In the genomic region with DNA sequence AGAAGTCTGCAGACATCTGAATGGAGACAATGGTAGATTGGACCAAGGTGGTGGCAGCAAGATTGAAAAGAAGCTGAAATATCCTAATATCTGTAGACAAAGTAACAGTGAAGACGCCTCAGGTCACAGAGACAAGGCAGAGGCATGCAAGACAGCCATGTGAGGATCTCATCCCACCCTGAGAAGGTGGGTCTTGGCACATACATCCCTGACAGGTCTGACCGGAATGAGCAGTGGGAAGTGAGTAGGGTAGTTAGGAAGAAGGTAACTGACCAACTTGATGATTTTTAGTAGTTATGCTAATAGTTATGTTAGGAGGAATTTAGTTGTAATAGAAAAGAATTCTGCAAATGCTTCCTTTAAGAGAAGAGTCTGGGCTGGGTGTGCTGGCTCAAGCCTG, we compare ENCODE assay signal across 34 cellular contexts.
"Had no signal": no experiment of that assay in that cellular context is flagged by ENCODE, and none has a peak within 500 bp of the region (broad histone marks: within the 10 kb centered on the region; RNA-seq: fewer than 3 reads in every experiment).

No MANE protein-coding gene starts in this region.

- H3K27me3 ChIP-seq: MG63 had no signal

- H3K4me3 ChIP-seq: MG63 had no signal

- H3K9me3 ChIP-seq: MG63 had no signal

- DNase-seq: Karpas-422, Kasumi-1, MG63, MM.1S, MV-4-11, NCI-H1048, NCI-H1092, NCI-H1092 treated with DMSO at 0.1 percent for 48 hours, NCI-H1105, NCI-H1105 treated with DMSO at 0.1 percent for 48 hours, NCI-H1417, NCI-H1417 treated with DMSO at 0.1 percent for 48 hours, NCI-H1436, NCI-H1436 treated with DMSO at 0.1 percent for 48 hours, NCI-H146, NCI-H1694, NCI-H1694 treated with DMSO at 0.1 percent for 48 hours, NCI-H187, NCI-H187 treated with DMSO at 0.1 percent for 48 hours, NCI-H1930, NCI-H2029, NCI-H2029 treated with DMSO at 0.1 percent for 48 hours, NCI-H2081, NCI-H2081 treated with DMSO at 0.1 percent for 48 hours, NCI-H2107, NCI-H2171, NCI-H2171 treated with DMSO at 0.1 percent for 48 hours, NCI-H2227 treated with DMSO at 0.1 percent for 48 hours, NCI-H226, NCI-H345, NCI-H446, NCI-H446 treated with DMSO at 0.1 percent for 48 hours, NCI-H510A had no signal

- H3K4me2 ChIP-seq: KMS-11 had no signal

- H3K36me3 ChIP-seq: MG63 had no signal

- H3K9ac ChIP-seq: KMS-11 had no signal

- H3K27ac ChIP-seq: KMS-11 had no signal
